In the genomic region with DNA sequence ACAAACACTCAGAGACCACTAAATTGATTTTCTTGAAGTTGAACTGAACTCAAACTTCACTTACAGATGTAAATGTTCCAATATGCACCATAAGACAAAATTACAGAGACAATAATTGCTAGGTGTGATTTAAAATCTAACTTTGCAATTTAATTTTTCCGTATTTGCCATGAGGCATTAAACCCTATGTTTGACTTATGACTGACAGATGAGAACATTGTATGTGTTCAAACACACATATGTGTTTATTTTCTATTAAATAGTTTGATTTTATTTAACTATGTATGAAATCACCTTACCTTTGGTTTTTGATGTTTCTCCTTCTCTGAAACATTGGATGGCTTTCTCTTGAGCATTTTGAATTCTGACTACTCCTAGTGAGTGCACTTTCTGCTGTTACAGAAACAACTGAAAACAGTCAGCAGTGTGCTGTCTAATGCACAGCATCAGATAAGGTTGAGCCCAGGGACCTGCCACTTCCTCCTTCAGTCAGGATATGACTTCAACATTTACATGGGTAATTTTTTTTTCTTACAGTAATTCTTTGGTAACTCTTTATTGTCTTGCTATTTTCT, we compare ENCODE assay signal across 9 cellular contexts. TPM values are rescaled to one million over a fixed set of nuclear protein-coding genes. Genes with fewer than 3 reads are reported as not detected.
DNase-seq lines count a peak whose midpoint lies in the region; ATAC-seq, FAIRE-seq and TF ChIP-seq lines count a peak whose summit lies in the region.
"Had no signal": no experiment of that assay in that cellular context is flagged by ENCODE, and none has a peak within 500 bp of the region (broad histone marks: within the 10 kb centered on the region; RNA-seq: fewer than 3 reads in every experiment).

A gene (minus strand): TSS at position 410 of the 575 bp plus-strand sequence. CDS start 54 bp downstream, at position 356.

- H4K20me1 ChIP-seq in K562 (replicated peaks; ENCODE audit: control insufficient read depth, insufficient read depth, low read length): no peaks in the 10 kb centered on the region

- no peak for TF ChIP-seq CTCF in K562 (IDR thresholded peaks at IDR 0.05 in 2 of 3, conservative IDR thresholded peaks at IDR 0.05 in 1 of 3; ENCODE audit: insufficient read depth in 2 of 3, low read depth in 1 of 3, low read length in 3 of 3)
- no peak for TF ChIP-seq CTCF in pancreas (IDR thresholded peaks at IDR 0.05)
- no peak for TF ChIP-seq CTCF in WERI-Rb-1 (IDR thresholded peaks at IDR 0.05; ENCODE audit: low read depth, low read length)

- peak within 1 kb of the TSS; percentile 56 for H3K4me3 ChIP-seq in K562
- peak within 1 kb of the TSS in 1 of 4 donors; percentile 5 for H3K4me3 ChIP-seq in pancreas
- H3K4me3 ChIP-seq in WERI-Rb-1 (ENCODE audit: low read depth, low read length): no peak within 1 kb of the TSS
- H3K4me3 ChIP-seq in HAP-1: no peak within 1 kb of the TSS

- POLR2A ChIA-PET in K562 (lab: Yijun Ruan, JAX): no interaction called here

- WGBS in K562 (ENCODE audit: insufficient coverage, low coverage, missing lambda C conversion rate): 0% methylated on average over 1 of the region's 1 CpG
- 65 to 77% methylated on average over 1 of the region's 1 CpG for WGBS in pancreas, 2 donors

- peak; percentile 88 for TF ChIP-seq EP300 in K562 (IDR thresholded peaks at IDR 0.05; ENCODE audit: low read length)

- no peaks in the 10 kb centered on the region for H3K27me3 ChIP-seq in K562 (ENCODE audit: control insufficient read depth in 2 of 2, insufficient read depth in 2 of 2, low read length in 2 of 2)
- H3K27me3 ChIP-seq in pancreas: no peaks in the 10 kb centered on the region
- no peaks in the 10 kb centered on the region for H3K27me3 ChIP-seq in WERI-Rb-1 (ENCODE audit: insufficient read depth, low read depth, severe bottlenecking)
- H3K27me3 ChIP-seq in HAP-1 (ENCODE audit: low read depth): no peaks in the 10 kb centered on the region

- peak in 1 of 2 experiments; percentile 37; a peak in 2 of 4 replicates for TF ChIP-seq RAD21 in K562 (CRISPR knock-in tag; conservative IDR thresholded peaks at IDR 0.05 in 1 of 2, IDR thresholded peaks at IDR 0.05 in 1 of 2)

- H3K27ac ChIP-seq in K562 (ENCODE audit: extremely low read depth, low read depth, low read length) (peak within 1 kb of the TSS; percentile 76), pancreas (peak within 1 kb of the TSS in 1 of 4 donors; percentile 25), WERI-Rb-1 (no peak within 1 kb of the TSS)

- no peaks in the 10 kb centered on the region for H3K9me1 ChIP-seq in K562 (ENCODE audit: control insufficient read depth, insufficient read depth, low read length)

- no TSS peak for BruUV-seq in K562 (replicated peaks; lab: Mats Ljungman, UMichigan)

- peak; percentile 94 for TF ChIP-seq POLR2A in K562 (conservative IDR thresholded peaks at IDR 0.05)

- in situ Hi-C loops in K562 (cut with MboI): no loop called here
- in situ Hi-C loops in HAP-1 (cut with MboI; ENCODE audit: low sequenced_read_pairs): no loop called here

- peak; percentile 88 for ATAC-seq in GM18907 (IDR thresholded peaks at IDR 0.05; ENCODE audit: unreplicated experiment)
- ATAC-seq in HG03039 (IDR thresholded peaks at IDR 0.05; ENCODE audit: unreplicated experiment): peak; percentile 89
- ATAC-seq in K562: peak; percentile 83
- ATAC-seq in pancreas: peak in 3 of 4 donors; percentile 44 to 82 (median 82)

- H3K9me3 ChIP-seq in K562 (replicated peaks; ENCODE audit: control insufficient read depth, insufficient read depth, low read depth, low read length) (no peaks in the 10 kb centered on the region), pancreas (no peaks in the 10 kb centered on the region), WERI-Rb-1 (ENCODE audit: severe bottlenecking) (no peaks in the 10 kb centered on the region), HAP-1 (no peaks in the 10 kb centered on the region)

- H3K79me2 ChIP-seq in K562 (ENCODE audit: control insufficient read depth, insufficient read depth, low read length): peaks cover 58% of the 10 kb centered on the region

- peak within 1 kb of the TSS; percentile 63 for H3K4me2 ChIP-seq in K562 (ENCODE audit: insufficient read depth, low read length)

- peak within 1 kb of the TSS; percentile 76 to 82; a peak in 3 of 4 replicates for H3K9ac ChIP-seq in K562 (ENCODE audit: insufficient read depth in 1 of 2, low read depth in 2 of 2, low read length in 2 of 2)

- H3K4me1 ChIP-seq in K562 (replicated peaks in 1 of 2; ENCODE audit: control insufficient read depth in 2 of 2, insufficient read depth in 2 of 2, low read length in 2 of 2) (peaks cover 0 to 13% of the 10 kb centered on the region in 2 experiments; a peak in 2 of 5 replicates), pancreas (no peaks in the 10 kb centered on the region), HAP-1 (no peaks in the 10 kb centered on the region)

- peak; percentile 91 for FAIRE-seq in K562 (lab: Jason Lieb, UNC)
- no peak for FAIRE-seq in pancreas (lab: Jason Lieb, UNC)

- peak; percentile 63 for DNase-seq in T follicular helper cell (ENCODE audit: low read depth)
- peak; percentile 52 to 91 (median 74) for DNase-seq in K562 (ENCODE audit: extremely low read depth in 1 of 4, low spot score in 3 of 4)
- peak in 1 of 6 donors; percentile 21 for DNase-seq in pancreas
- DNase-seq in WERI-Rb-1: no peak
- DNase-seq in COLO829 (ENCODE audit: low spot score): no peak
- DNase-seq in HAP-1 (ENCODE audit: low spot score in 2 of 2): no peak

- CTCF ChIA-PET in K562 (lab: Yijun Ruan, JAX; ENCODE audit: low intra/inter-chr PET ratio): interaction anchor here (1.0 kb wide), 1 partner anchor 192 kb away, joined by 3 read pairs; no protein-coding TSS in a partner anchor

- peak within 1 kb of the TSS; percentile 61 for H2AFZ ChIP-seq in K562 (ENCODE audit: low read depth, low read length)

- intact Hi-C loops in K562 (cut with micrococcal nuclease): loop anchor here (2.0 to 5.0 kb wide), 2 partner anchors 56 to 91 kb away; no protein-coding TSS in a partner anchor
- intact Hi-C loops in pancreas (cut with DNase I): no loop called here

- H3K36me3 ChIP-seq in K562 (ENCODE audit: control insufficient read depth, insufficient read depth, low read length) (peaks cover 22% of the 10 kb centered on the region; the same call in 2 of the 3 replicates), pancreas (no peaks in the 10 kb centered on the region), WERI-Rb-1 (no peaks in the 10 kb centered on the region), HAP-1 (replicated peaks) (no peaks in the 10 kb centered on the region)

TF ChIP-seq in K562, 482 proteins besides CTCF, POLR2A, EP300 and RAD21 (continues in another document):
- no peak for TF ChIP-seq HLTF (IDR thresholded peaks at IDR 0.05)
- peak; percentile 40; the same call in 1 of the 2 replicates for TF ChIP-seq FOSL1 (tag; conservative IDR thresholded peaks at IDR 0.05)
- TF ChIP-seq HIVEP1 (CRISPR knock-in tag; IDR thresholded peaks at IDR 0.05): no peak
- no peak for TF ChIP-seq HNRNPUL1 (IDR thresholded peaks at IDR 0.05; ENCODE audit: low read length)
- TF ChIP-seq CREM (IDR thresholded peaks at IDR 0.05; ENCODE audit: low read depth): peak; percentile 73
- TF ChIP-seq ZNF316 (IDR thresholded peaks at IDR 0.05): no peak
- no peak for TF ChIP-seq MEF2A (IDR thresholded peaks at IDR 0.05; ENCODE audit: control insufficient read depth, low read depth, low read length)
- peak; percentile 88 for TF ChIP-seq GABPA (tag; conservative IDR thresholded peaks at IDR 0.05; ENCODE audit: low read depth)
- peak; percentile 80; the same call in 1 of the 2 replicates for TF ChIP-seq CHCHD3 (CRISPR knock-in tag; IDR thresholded peaks at IDR 0.05)
- TF ChIP-seq MAZ (CRISPR knock-in tag; conservative IDR thresholded peaks at IDR 0.05 in 1 of 2, IDR thresholded peaks at IDR 0.05 in 1 of 2): peak in 1 of 2 experiments; percentile 50; a peak in 1 of 4 replicates
- TF ChIP-seq RNF2 (IDR thresholded peaks at IDR 0.05): peak; percentile 81
- peak; percentile 76 to 88 for TF ChIP-seq FOXK2 (conservative IDR thresholded peaks at IDR 0.05 in 1 of 2, IDR thresholded peaks at IDR 0.05 in 1 of 2; ENCODE audit: low read depth in 2 of 2)
- no peak for TF ChIP-seq PHF20 (IDR thresholded peaks at IDR 0.05; ENCODE audit: partially characterized antibody)
- TF ChIP-seq, protein P1, sequence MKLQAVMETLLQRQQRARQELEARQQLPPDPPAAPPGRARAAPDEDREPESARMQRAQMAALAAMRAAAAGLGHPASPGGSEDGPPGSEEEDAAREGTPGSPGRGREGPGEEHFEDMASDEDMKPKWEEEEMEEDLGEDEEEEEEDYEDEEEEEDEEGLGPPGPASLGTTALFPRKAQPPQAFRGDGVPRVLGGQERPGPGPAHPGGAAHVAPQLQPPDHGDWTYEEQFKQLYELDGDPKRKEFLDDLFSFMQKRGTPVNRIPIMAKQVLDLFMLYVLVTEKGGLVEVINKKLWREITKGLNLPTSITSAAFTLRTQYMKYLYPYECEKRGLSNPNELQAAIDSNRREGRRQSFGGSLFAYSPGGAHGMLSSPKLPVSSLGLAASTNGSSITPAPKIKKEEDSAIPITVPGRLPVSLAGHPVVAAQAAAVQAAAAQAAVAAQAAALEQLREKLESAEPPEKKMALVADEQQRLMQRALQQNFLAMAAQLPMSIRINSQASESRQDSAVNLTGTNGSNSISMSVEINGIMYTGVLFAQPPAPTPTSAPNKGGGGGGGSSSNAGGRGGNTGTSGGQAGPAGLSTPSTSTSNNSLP (IDR thresholded peaks at IDR 0.05; ENCODE audit: borderline replicate concordance, low read depth, low read length): 0 out of 2 replicates have a peak, but pooled peaks have one; percentile 55
- peak; percentile 34 for TF ChIP-seq PHF8 (IDR thresholded peaks at IDR 0.05; ENCODE audit: borderline replicate concordance, low read length)

RNA-seq across cellular contexts. Expression of the gene that starts here (rescaled TPM):
- total RNA-seq in K562 (2011; cell fraction: chromatin; rRNA removed; ENCODE audit: low replicate concordance): 35.2 and 136 TPM in 2 replicates
- total RNA-seq in K562 (2011; cell fraction: nucleolus; rRNA removed): 20.5 and 30.3 TPM in 2 replicates
- total RNA-seq in K562 (2011; cell fraction: nucleoplasm; rRNA removed): 46.3 and 72.5 TPM in 2 replicates
- 96.8 and 106 TPM in 2 replicates for total RNA-seq in K562 (2014; rRNA removed)
- total RNA-seq in K562 (2014; rRNA removed; fragmentation: Illumina TruSeq; extraction: Trizol): 201 and 218 TPM in 2 replicates
- total RNA-seq in K562 (2015; rRNA removed; fragmentation: Illumina TruSeq; extraction: Trizol): 143 and 159 TPM in 2 replicates
- total RNA-seq in K562 (2021): 101 and 118 TPM in 2 replicates
- 135 and 151 TPM in 2 replicates for polyA plus RNA-seq in K562 (2011; rRNA removed)
- polyA plus RNA-seq in K562 (2011; cell fraction: cytosol; rRNA removed): 22.7 and 52.5 TPM in 2 replicates
- polyA plus RNA-seq in K562 (2011; cell fraction: nucleus; rRNA removed): 48.6 and 89.9 TPM in 2 replicates
- 101 and 117 TPM in 2 replicates for polyA plus RNA-seq in K562 (2012)
- polyA plus RNA-seq in K562 (2014; fragmentation: Illumina TruSeq; extraction: Trizol): 172 and 209 TPM in 2 replicates
- polyA plus RNA-seq in K562 (2014; fragmentation: Nextera tagmentation; extraction: Ambion mirVana): 100 to 1,000 TPM; 184 to 223 TPM
- polyA plus RNA-seq in K562 (2014; rRNA removed): 129 and 135 TPM in 2 replicates
- 95.4 and 142 TPM in 2 replicates for polyA minus RNA-seq in K562 (2011; rRNA and poly(A)+ RNA removed)
- polyA minus RNA-seq in K562 (2011; cell fraction: cytosol; rRNA and poly(A)+ RNA removed): 33.6 and 37.9 TPM in 2 replicates
- 39.7 and 92.0 TPM in 2 replicates for polyA minus RNA-seq in K562 (2011; cell fraction: nucleus; rRNA and poly(A)+ RNA removed)
- total RNA-seq in pancreas: 1 to 10 TPM in 3 of 6 donors, under 1 TPM in 3; 0.12 to 5.0 (median 1.2) TPM
- polyA plus RNA-seq in pancreas: 1 to 10 TPM in 1 of 2 donors, under 1 TPM in 1; 0.87 to 1.3 TPM
- total RNA-seq: myocyte had no signal

Comparison
In these comparisons a context has a peak if more than half of its experiments do, and no peak if none do; other contexts are left out.
1. RNA of the gene that starts here (polyA plus RNA-seq): 22.7 to 223 TPM in K562; 0.87 to 1.3 TPM in pancreas; every median in the first group is over 10 times any median in the second.
2. DNase-seq: peak in T follicular helper cell (single experiment) and K562 (4 of 4); none in WERI-Rb-1 (single experiment), COLO829 (single experiment) and HAP-1 (0 of 2).
3. Peak in every context shown above with its lines, with median percentiles within 50 percentile points of each other: ATAC-seq.